ENCODE assay signal across 8 cellular contexts in genomic region chr12:72141381-72141780, GRCh38.
DNase-seq lines count a peak whose midpoint lies in the region; ATAC-seq and TF ChIP-seq lines count a peak whose summit lies in the region.

No MANE protein-coding gene starts in this region.

- H3K27ac Mint-ChIP-seq in glutamatergic neuron (ENCODE audit: unreplicated experiment): no peak overlapping the region

- H3K4me1 Mint-ChIP-seq in glutamatergic neuron (ENCODE audit: low read depth, unreplicated experiment): no peaks in the 10 kb centered on the region

- TF ChIP-seq CTCF in glutamatergic neuron (IDR thresholded peaks at IDR 0.05; ENCODE audit: partially characterized antibody, unreplicated experiment): peak; percentile 55

- no peaks in the 10 kb centered on the region for H3K27me3 Mint-ChIP-seq in glutamatergic neuron (ENCODE audit: unreplicated experiment)

- DNase-seq in DMS153 treated with DMSO at 0.1 percent for 48 hours (lab: John Stamatoyannopoulos, UW; ENCODE audit: unreplicated experiment): peak; percentile 12
- DNase-seq in DMS153 (lab: John Stamatoyannopoulos, UW): no peak
- DNase-seq in M059J (ENCODE audit: low read depth): peak; percentile 5
- no peak for DNase-seq in glutamatergic neuron
- no peak for DNase-seq in anterior cingulate cortex (lab: John Stamatoyannopoulos, UW)
- no peak for DNase-seq in NCI-H526 (lab: John Stamatoyannopoulos, UW)
- no peak for DNase-seq in 8988T

- H3K9me3 Mint-ChIP-seq in glutamatergic neuron (ENCODE audit: unreplicated experiment): no peaks in the 10 kb centered on the region

- peak; percentile 97 for ATAC-seq in HG02610 (IDR thresholded peaks at IDR 0.05; ENCODE audit: unreplicated experiment)

- no peaks in the 10 kb centered on the region for H3K36me3 Mint-ChIP-seq in glutamatergic neuron (ENCODE audit: unreplicated experiment)

- H3K4me3 Mint-ChIP-seq in glutamatergic neuron (ENCODE audit: unreplicated experiment): no peak overlapping the region

Comparison
In these comparisons a context has a peak if more than half of its experiments do, and no peak if none do; other contexts are left out.
1. DNase-seq: peak in DMS153 treated with DMSO at 0.1 percent for 48 hours (single experiment) and M059J (single experiment); none in DMS153 (single experiment), glutamatergic neuron (single experiment), anterior cingulate cortex (0 of 58), NCI-H526 (0 of 2) and 8988T (single experiment).